In the genomic region with DNA sequence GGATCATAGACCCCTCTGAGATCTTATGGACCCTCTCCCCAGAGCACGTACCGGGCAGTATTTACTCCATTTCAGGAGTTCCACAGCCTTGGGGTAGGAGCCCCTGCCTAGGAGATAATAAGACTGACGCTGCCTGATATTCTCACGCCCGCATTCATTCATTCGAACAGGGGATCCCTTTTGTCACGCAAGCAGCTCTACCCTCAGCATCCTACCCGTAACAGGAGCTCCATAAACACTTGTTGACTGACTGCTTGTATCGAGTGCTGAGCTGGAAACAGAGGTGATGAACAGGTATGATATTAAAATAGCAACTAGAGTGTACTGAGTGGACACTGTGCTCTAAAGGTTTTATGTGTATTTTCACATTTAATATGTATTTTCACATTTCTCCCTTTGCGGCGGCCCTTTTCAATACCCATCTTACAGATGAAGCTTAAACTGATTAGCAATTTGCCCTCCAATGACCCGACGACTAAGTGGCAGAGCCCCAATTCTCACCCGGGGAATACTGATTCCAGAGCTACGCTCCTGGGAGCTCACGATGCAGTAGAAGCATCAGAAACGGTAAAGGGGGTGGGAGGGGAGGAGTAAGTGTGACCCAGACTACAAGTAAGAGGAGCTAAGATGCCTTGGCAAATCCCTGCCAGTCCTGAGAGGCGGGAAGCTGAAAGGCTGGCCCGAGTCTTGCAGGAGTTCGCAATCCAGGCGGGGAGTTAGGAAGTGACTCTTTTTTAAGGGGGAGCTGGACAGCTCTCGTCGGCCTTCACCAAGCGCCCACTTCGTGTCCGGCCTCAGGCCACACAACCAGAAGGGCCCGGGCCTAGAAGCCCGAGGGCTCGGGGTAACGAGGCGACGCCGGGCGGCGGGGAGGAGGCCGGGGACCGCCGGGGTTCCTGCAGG, we compare ENCODE assay signal across 8 cellular contexts. TPM values are rescaled to one million over a fixed set of nuclear protein-coding genes. Genes with fewer than 3 reads are reported as not detected.
DNase-seq lines count a peak whose midpoint lies in the region; ATAC-seq lines count a peak whose summit lies in the region.

No MANE protein-coding gene starts in this region.

- H3K9ac ChIP-seq in iPS-18a (ENCODE audit: low read length) = peak overlapping the region; percentile 94

- H3K4me3 ChIP-seq in SJSA1 (peak overlapping the region; percentile 67), iPS-18a (ENCODE audit: low read length) (peak overlapping the region; percentile 91)

- ATAC-seq in GM21381 (IDR thresholded peaks at IDR 0.05; ENCODE audit: unreplicated experiment) (peak; percentile 11), sciatic nerve (peak; percentile 37)

- peak overlapping the region; percentile 99 for H3K27ac ChIP-seq in SJSA1
- H3K27ac ChIP-seq in iPS-18a (ENCODE audit: low read length) = peak overlapping the region; percentile 98

- H3K9me3 ChIP-seq in SJSA1 (replicated peaks) = no peaks in the 10 kb centered on the region
- H3K9me3 ChIP-seq in iPS-18a (ENCODE audit: control insufficient read depth, low read depth, low read length) = no peaks in the 10 kb centered on the region

- H3K27me3 ChIP-seq in SJSA1 (replicated peaks) = no peaks in the 10 kb centered on the region
- no peaks in the 10 kb centered on the region for H3K27me3 ChIP-seq in iPS-18a (ENCODE audit: control insufficient read depth, insufficient read depth, low read length)

- no peaks in the 10 kb centered on the region for H3K36me3 ChIP-seq in SJSA1
- H3K36me3 ChIP-seq in iPS-18a (ENCODE audit: control insufficient read depth, low read depth, low read length) = no peaks in the 10 kb centered on the region

- intact Hi-C loops in sciatic nerve (cut with DNase I) = no loop called here

- peak; percentile 27 for DNase-seq in DMS79 treated with DMSO at 0.1 percent for 48 hours (lab: John Stamatoyannopoulos, UW)
- DNase-seq in HPDE6-E6E7 (ENCODE audit: extremely low spot score) = peak; percentile 19
- DNase-seq in SJSA1 (ENCODE audit: low read depth in 1 of 2, low spot score in 2 of 2) = peak; percentile 53 to 61
- DNase-seq in T47D (ENCODE audit: low read depth in 1 of 2, low spot score in 1 of 2) = peak; percentile 13 to 61
- DNase-seq in sciatic nerve (ENCODE audit: low spot score) = no peak
- no peak for DNase-seq in NCI-H2029 treated with DMSO at 0.1 percent for 48 hours (lab: John Stamatoyannopoulos, UW)

- H3K4me1 ChIP-seq in SJSA1 (replicated peaks) (no peaks in the 10 kb centered on the region; the same call in 1 of the 2 replicates), iPS-18a (ENCODE audit: control insufficient read depth, low read depth, low read length) (peaks cover 18% of the 10 kb centered on the region)

- in situ Hi-C loops in T47D (cut with HindIII; ENCODE audit: low pct_unique_long_range_greater_than_20kb, low sequenced_read_pairs) = no loop called here

RNA-seq across cellular contexts. Expression of a gene that starts 0.7 kb away (rescaled TPM):
- total RNA-seq in SJSA1 (2014; rRNA removed; shearing (Covaris generic)) = 18.6 and 23.6 TPM in 2 replicates
- total RNA-seq in sciatic nerve = 25.0 TPM

Comparison
In these comparisons a context has a peak if more than half of its experiments do, and no peak if none do; other contexts are left out.
1. DNase-seq: peak in DMS79 treated with DMSO at 0.1 percent for 48 hours (single experiment), HPDE6-E6E7 (single experiment), SJSA1 (2 of 2) and T47D (2 of 2); none in sciatic nerve (single experiment) and NCI-H2029 treated with DMSO at 0.1 percent for 48 hours (single experiment).